In the genomic region with DNA sequence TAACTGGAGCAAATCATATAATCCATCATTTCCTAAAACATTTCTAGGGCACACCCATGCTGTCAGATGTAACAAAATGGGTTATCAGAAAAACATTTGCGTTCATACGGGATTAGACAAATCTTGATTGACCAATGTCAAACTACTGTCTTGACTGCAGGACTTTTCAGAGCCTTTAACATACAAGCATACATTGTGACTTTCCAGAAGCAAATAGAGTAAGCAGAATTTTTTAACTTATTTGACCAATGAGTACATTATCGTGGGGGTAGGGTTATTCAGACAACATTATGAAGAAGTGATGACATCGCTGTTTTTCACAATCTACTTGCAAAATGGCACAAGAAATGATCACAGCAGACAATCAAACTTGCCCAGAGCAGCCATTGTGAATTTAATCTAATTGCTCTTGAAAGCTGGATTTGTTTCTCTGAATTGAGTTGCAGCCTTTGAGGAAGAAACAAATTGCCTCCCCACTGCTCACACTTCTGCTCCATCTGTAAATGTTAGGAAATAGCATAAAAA, we compare ENCODE assay signal across 21 cellular contexts.
A peak's percentile ranks its signal among the peaks of the same experiment; 100 is the strongest.
DNase-seq lines count a peak whose midpoint lies in the region; ATAC-seq, FAIRE-seq and TF ChIP-seq lines count a peak whose summit lies in the region.
"Had no signal": no experiment of that assay in that cellular context is flagged by ENCODE, and none has a peak within 500 bp of the region (broad histone marks: within the 10 kb centered on the region; RNA-seq: fewer than 3 reads in every experiment).

No MANE protein-coding gene starts in this region.

- TF ChIP-seq RAD21 in HepG2 (CRISPR knock-in tag; IDR thresholded peaks at IDR 0.05) = no peak
- TF ChIP-seq RAD21 in K562 (CRISPR knock-in tag; conservative IDR thresholded peaks at IDR 0.05 in 1 of 2, IDR thresholded peaks at IDR 0.05 in 1 of 2) = no peak

- ATAC-seq in HepG2 = no peak
- no peak for ATAC-seq in right lobe of liver
- ATAC-seq in K562 = no peak
- ATAC-seq: CD8-positive, alpha-beta T cell had no signal

- no peaks in the 10 kb centered on the region for H3K9me1 ChIP-seq in K562 (ENCODE audit: control insufficient read depth, insufficient read depth, low read length)

- H2AFZ ChIP-seq in HepG2 (ENCODE audit: low read length) (no peak overlapping the region), K562 (ENCODE audit: low read depth, low read length) (no peak overlapping the region)

- H3K9me3 ChIP-seq in HepG2 (ENCODE audit: low read length) (no peaks in the 10 kb centered on the region), right lobe of liver (no peaks in the 10 kb centered on the region), HEK293 (ENCODE audit: control insufficient read depth, insufficient read depth, low read depth, low read length) (no peaks in the 10 kb centered on the region), K562 (replicated peaks; ENCODE audit: control insufficient read depth, insufficient read depth, low read depth, low read length) (no peaks in the 10 kb centered on the region)
- H3K9me3 ChIP-seq: Caco-2 had no signal

- H3K9ac ChIP-seq in HepG2 (ENCODE audit: insufficient read depth, low read depth, low read length) (no peak overlapping the region), K562 (ENCODE audit: insufficient read depth in 1 of 2, low read depth in 2 of 2, low read length in 2 of 2) (no peak overlapping the region)
- H3K9ac ChIP-seq: BLaER1 treated with 17β-estradiol and CSF1 and Interleukin-3, amounts not matched to agents 10 nM and 100 nM had no signal

- no peaks in the 10 kb centered on the region for H4K20me1 ChIP-seq in HepG2 (ENCODE audit: insufficient read depth, low read length)
- H4K20me1 ChIP-seq in K562 (replicated peaks; ENCODE audit: control insufficient read depth, insufficient read depth, low read length) = no peaks in the 10 kb centered on the region
- H4K20me1 ChIP-seq: BLaER1 treated with 17β-estradiol and CSF1 and Interleukin-3, amounts not matched to agents 10 nM and 100 nM had no signal

- DNase-seq in HepG2 (ENCODE audit: low spot score) (no peak), right lobe of liver (no peak), K562 (ENCODE audit: extremely low read depth in 1 of 4, low spot score in 3 of 4) (no peak), H54 (ENCODE audit: insufficient read length, low spot score) (no peak)
- DNase-seq in activated CD4-positive, CD25-positive, alpha-beta regulatory T cell (lab: John Stamatoyannopoulos, UW) = no peak
- DNase-seq: 8988T; AML-193; Caco-2; Calu3; CD4-positive, alpha-beta T cell; CD8-positive, alpha-beta T cell; DMS79 treated with DMSO at 0.1 percent for 48 hours; GF-D8 had no signal

- no peak overlapping the region for H3K4me2 ChIP-seq in HepG2 (ENCODE audit: low read depth, low read length)
- H3K4me2 ChIP-seq in K562 (ENCODE audit: insufficient read depth, low read length) = no peak overlapping the region

- H3K4me3 ChIP-seq in HepG2 (replicated peaks in 1 of 3; ENCODE audit: insufficient read depth in 1 of 3, low read depth in 2 of 3, low read length in 3 of 3) (no peak overlapping the region), right lobe of liver (no peak overlapping the region), HEK293 (ENCODE audit: low read depth, low read length) (no peak overlapping the region), K562 (no peak overlapping the region)
- H3K4me3 ChIP-seq: BLaER1 treated with 17β-estradiol and CSF1 and Interleukin-3, amounts not matched to agents 10 nM and 100 nM had no signal

- H3K4me1 ChIP-seq in HepG2 (ENCODE audit: insufficient read depth, low read length) (peaks cover 11% of the 10 kb centered on the region), right lobe of liver (no peaks in the 10 kb centered on the region), HEK293 (ENCODE audit: control insufficient read depth, insufficient read depth, low read length) (no peaks in the 10 kb centered on the region), K562 (replicated peaks in 1 of 2; ENCODE audit: control insufficient read depth in 2 of 2, insufficient read depth in 2 of 2, low read length in 2 of 2) (no peaks in the 10 kb centered on the region)
- H3K4me1 ChIP-seq: Caco-2 had no signal

- TF ChIP-seq EP300 in HepG2 (IDR thresholded peaks at IDR 0.05; ENCODE audit: low read depth in 2 of 2, low read length in 2 of 2) = no peak
- no peak for TF ChIP-seq EP300 in HepG2 (CRISPR knock-in tag; IDR thresholded peaks at IDR 0.05; ENCODE audit: borderline replicate concordance)
- TF ChIP-seq EP300 in K562 (IDR thresholded peaks at IDR 0.05; ENCODE audit: low read length) = no peak

- H3K27me3 ChIP-seq in HepG2 (ENCODE audit: control insufficient read depth in 1 of 2, insufficient read depth in 2 of 2, low read length in 2 of 2) = no peaks in the 10 kb centered on the region
- H3K27me3 ChIP-seq in right lobe of liver = no peaks in the 10 kb centered on the region
- H3K27me3 ChIP-seq in K562 (ENCODE audit: control insufficient read depth in 2 of 2, insufficient read depth in 2 of 2, low read length in 2 of 2) = no peaks in the 10 kb centered on the region
- H3K27me3 ChIP-seq: BLaER1 treated with 17β-estradiol and CSF1 and Interleukin-3, amounts not matched to agents 10 nM and 100 nM had no signal

- BruUV-seq in HepG2 (replicated peaks; lab: Mats Ljungman, UMichigan) (no TSS peak), K562 (replicated peaks; lab: Mats Ljungman, UMichigan) (no TSS peak)

- TF ChIP-seq CTCF in HepG2 (CRISPR knock-in tag; IDR thresholded peaks at IDR 0.05) (no peak), right lobe of liver (IDR thresholded peaks at IDR 0.05) (no peak), HEK293 (tag by site-specific recombination; IDR thresholded peaks at IDR 0.05) (no peak), K562 (IDR thresholded peaks at IDR 0.05 in 2 of 3, conservative IDR thresholded peaks at IDR 0.05 in 1 of 3; ENCODE audit: insufficient read depth in 2 of 3, low read depth in 1 of 3, low read length in 3 of 3) (no peak)

- H3K79me2 ChIP-seq in HepG2 (ENCODE audit: insufficient read depth, low read length) = no peaks in the 10 kb centered on the region
- no peaks in the 10 kb centered on the region for H3K79me2 ChIP-seq in K562 (ENCODE audit: control insufficient read depth, insufficient read depth, low read length)

- no peak for FAIRE-seq in HepG2 (lab: Jason Lieb, UNC)
- no peak for FAIRE-seq in K562 (lab: Jason Lieb, UNC)
- FAIRE-seq in H54 (lab: Jason Lieb, UNC) = no peak
- FAIRE-seq: A204.1, D721Med, G401.6, GM12891, GM19239 had no signal

- CTCF ChIA-PET in HepG2 (lab: Yijun Ruan, JAX; ENCODE audit: low intra/inter-chr PET ratio, low total read pairs) = no interaction called here
- CTCF ChIA-PET in HEK293 (lab: Yijun Ruan, JAX) = no interaction called here
- CTCF ChIA-PET in K562 (lab: Yijun Ruan, JAX; ENCODE audit: low intra/inter-chr PET ratio) = no interaction called here

- H3K36me3 ChIP-seq in HepG2 (replicated peaks in 1 of 2; ENCODE audit: control insufficient read depth in 1 of 2, insufficient read depth in 2 of 2, low read length in 2 of 2) (no peaks in the 10 kb centered on the region), right lobe of liver (no peaks in the 10 kb centered on the region), HEK293 (ENCODE audit: control insufficient read depth in 2 of 2, insufficient read depth in 1 of 2, low read length in 2 of 2) (no peaks in the 10 kb centered on the region), K562 (ENCODE audit: control insufficient read depth, insufficient read depth, low read length) (no peaks in the 10 kb centered on the region)
- H3K36me3 ChIP-seq: BLaER1 treated with 17β-estradiol and CSF1 and Interleukin-3, amounts not matched to agents 10 nM and 100 nM had no signal

- no peak for TF ChIP-seq POLR2A in HepG2 (IDR thresholded peaks at IDR 0.05; ENCODE audit: insufficient read depth in 1 of 2, low read depth in 2 of 2, low read length in 2 of 2)
- TF ChIP-seq POLR2A in right lobe of liver (IDR thresholded peaks at IDR 0.05) = no peak
- no peak for TF ChIP-seq POLR2A in K562 (conservative IDR thresholded peaks at IDR 0.05)
- TF ChIP-seq POLR2A in H54 (IDR thresholded peaks at IDR 0.05; ENCODE audit: low read depth, low read length) = no peak

- WGBS in HepG2 (ENCODE audit: low lambda C conversion rate) = 1% methylated on average over 4 of the region's 4 CpGs
- WGBS in right lobe of liver (ENCODE audit: insufficient coverage, low coverage, low lambda C conversion rate, missing lambda C conversion rate) = 63% methylated on average over 4 of the region's 4 CpGs
- WGBS in K562 (ENCODE audit: insufficient coverage, low coverage, missing lambda C conversion rate) = 2% methylated on average over 4 of the region's 4 CpGs

- POLR2A ChIA-PET in HepG2 (lab: Yijun Ruan, JAX) (no interaction called here), HEK293 (lab: Yijun Ruan, JAX) (no interaction called here), K562 (lab: Yijun Ruan, JAX) (no interaction called here)

- in situ Hi-C loops in HepG2 (cut with HindIII; ENCODE audit: extremely low pct_ligation_motif_present, low pct_unique_long_range_greater_than_20kb) = no loop called here
- in situ Hi-C loops in K562 (cut with MboI) = no loop called here

- H3K27ac ChIP-seq in HepG2 (ENCODE audit: extremely low read length, insufficient read depth, low read length) (no peak overlapping the region), right lobe of liver (no peak overlapping the region), HEK293 (ENCODE audit: extremely low read depth, low read depth, low read length) (no peak overlapping the region), K562 (ENCODE audit: extremely low read depth, low read depth, low read length) (no peak overlapping the region)
- H3K27ac ChIP-seq: BLaER1 treated with 17β-estradiol and CSF1 and Interleukin-3, amounts not matched to agents 10 nM and 100 nM; C4-2B had no signal

- intact Hi-C loops in HepG2 (cut with micrococcal nuclease; ENCODE audit: unreplicated experiment) (no loop called here), right lobe of liver (cut with DNase I) (no loop called here), K562 (cut with micrococcal nuclease) (no loop called here)

TF ChIP-seq in HepG2, 621 proteins besides CTCF, POLR2A, EP300 and RAD21:
- TF ChIP-seq MAFK (conservative IDR thresholded peaks at IDR 0.05 in 1 of 2, IDR thresholded peaks at IDR 0.05 in 1 of 2; ENCODE audit: low read length in 2 of 2) (peak; percentile 82 to 91), MAFF (IDR thresholded peaks at IDR 0.05; ENCODE audit: low read depth, low read length) (peak; percentile 87), NFYB (CRISPR knock-in tag; IDR thresholded peaks at IDR 0.05) (no peak)

Comparison
In these comparisons a context has a peak if more than half of its experiments do, and no peak if none do; other contexts are left out.
1. Of the 241 proteins assayed by ChIP-seq in both HepG2 and K562: peak only in HepG2: MAFF and MAFK; only in K562: none; in both: none; in neither: 238; mixed calls (peak in some experiments, not most) for 1.